In genomic region chr9:81522721-81523551, GRCh38 we compare ENCODE assay signal across 9 cellular contexts.
DNase-seq lines count a peak whose midpoint lies in the region; ATAC-seq and TF ChIP-seq lines count a peak whose summit lies in the region.
"Had no signal": no experiment of that assay in that cellular context is flagged by ENCODE, and none has a peak within 500 bp of the region (broad histone marks: within the 10 kb centered on the region; RNA-seq: fewer than 3 reads in every experiment).

No MANE protein-coding gene starts in this region.

- no peak overlapping the region for H2BK15ac ChIP-seq in IMR-90 (ENCODE audit: low read depth, low read length)

- H4K20me1 ChIP-seq in IMR-90 (ENCODE audit: insufficient read depth, low read length) = no peaks in the 10 kb centered on the region

- no peak overlapping the region for H2AK9ac ChIP-seq in IMR-90 (replicated peaks; ENCODE audit: low read depth, low read length, poor library complexity)

- H2AK5ac ChIP-seq in IMR-90 (ENCODE audit: low read depth, low read length) = no peak overlapping the region

- H3K27me3 ChIP-seq in IMR-90 (ENCODE audit: control insufficient read depth, insufficient read depth, low read length) (no peaks in the 10 kb centered on the region), ovary (no peaks in the 10 kb centered on the region)

- no peak overlapping the region for H3K56ac ChIP-seq in IMR-90 (ENCODE audit: extremely low read depth, insufficient read depth, low read length)

- H4K91ac ChIP-seq in IMR-90 (ENCODE audit: insufficient read depth, low read depth, low read length) = no peak overlapping the region

- CTCF ChIA-PET in IMR-90 (lab: Yijun Ruan, JAX) = interaction anchor here (0.6 to 1.5 kb wide), 7 partner anchors 11 to 1925 kb away, joined by 3 to 7 read pairs (median 3); no protein-coding TSS in a partner anchor

- peak; percentile 66 for ATAC-seq in IMR-90 (ENCODE audit: low read depth)
- no peak for ATAC-seq in HG03135 (IDR thresholded peaks at IDR 0.05; ENCODE audit: unreplicated experiment)
- no peak for ATAC-seq in GM19328 (IDR thresholded peaks at IDR 0.05; ENCODE audit: unreplicated experiment)

- H2AFZ ChIP-seq in IMR-90 (replicated peaks; ENCODE audit: low read length, poor library complexity) = no peak overlapping the region

- dilution Hi-C loops in IMR-90 (cut with HindIII; ENCODE audit: low sequenced_read_pairs, unreplicated experiment) = no loop called here

- H3K9me3 ChIP-seq in IMR-90 (ENCODE audit: control insufficient read depth, insufficient read depth, low read length) = no peaks in the 10 kb centered on the region
- H3K9me3 ChIP-seq in ovary = no peaks in the 10 kb centered on the region
- H3K9me3 ChIP-seq: Caco-2 had no signal

- H3K4me1 ChIP-seq in IMR-90 (ENCODE audit: control insufficient read depth, insufficient read depth, low read length) (peaks cover 2% of the 10 kb centered on the region; the same call in 1 of the 2 replicates), ovary (ENCODE audit: insufficient read depth) (no peaks in the 10 kb centered on the region)
- H3K4me1 ChIP-seq: Caco-2 had no signal

- no peak overlapping the region for H3K27ac ChIP-seq in IMR-90 (ENCODE audit: insufficient read depth, low read length)
- H3K27ac ChIP-seq in ovary = no peak overlapping the region

- H3K4me3 ChIP-seq in IMR-90 (ENCODE audit: insufficient read depth, low read depth, low read length) (no peak overlapping the region), fibroblast of villous mesenchyme (ENCODE audit: low read depth, low read length) (no peak overlapping the region), ovary (no peak overlapping the region)

- intact Hi-C loops in IMR-90 (cut with micrococcal nuclease) (loop anchor here (1.0 to 10.0 kb wide), 3 partner anchors 163 to 1082 kb away; no protein-coding TSS in a partner anchor), ovary (cut with DNase I) (loop anchor here in 2 of 4 donors (5.0 to 10.0 kb wide), 2 partner anchors 164 to 322 kb away; partner anchors contain the start of gene TLE1 (in 2 of the 2))

- 0 out of 2 replicates have a peak, but pooled peaks cover 3% of the 10 kb centered on the region for H3K9me1 ChIP-seq in IMR-90 (ENCODE audit: insufficient read depth, low read length)

- H4K5ac ChIP-seq in IMR-90 (ENCODE audit: low read depth, low read length) = no peak overlapping the region

- no peak overlapping the region for H3K4ac ChIP-seq in IMR-90 (ENCODE audit: low read depth, low read length)

- TF ChIP-seq POLR2A in IMR-90 (IDR thresholded peaks at IDR 0.05; ENCODE audit: low read depth, low read length) (no peak), ovary (IDR thresholded peaks at IDR 0.05) (no peak)

- no CpG with 5 or more reads among the region's 8 CpGs for WGBS in IMR-90 (ENCODE audit: extremely low coverage in 2 of 2, insufficient read length in 1 of 2), 2 experiments
- WGBS in ovary, 3 donors = 46 to 52% (median 52%) methylated on average over 8 of the region's 8 CpGs

- no peaks in the 10 kb centered on the region for H3K36me3 ChIP-seq in IMR-90 (ENCODE audit: control insufficient read depth, insufficient read depth, low read length)
- H3K36me3 ChIP-seq in ovary = no peaks in the 10 kb centered on the region

- H2BK5ac ChIP-seq in IMR-90 (ENCODE audit: low read depth, low read length, poor library complexity, severe bottlenecking) = no peak overlapping the region

- POLR2A ChIA-PET in IMR-90 (lab: Charles Lee; ENCODE audit: unreplicated experiment) = no interaction called here

- no peaks in the 10 kb centered on the region for H3K79me1 ChIP-seq in IMR-90 (ENCODE audit: low read depth in 1 of 2, low read length in 2 of 2)

- H3K18ac ChIP-seq in IMR-90 (ENCODE audit: low read depth, low read length) = no peak overlapping the region

- peak overlapping the region; percentile 16; the same call in 1 of the 2 replicates for H2BK120ac ChIP-seq in IMR-90 (ENCODE audit: low read depth, low read length)

- no peak overlapping the region for H3K9ac ChIP-seq in IMR-90 (ENCODE audit: low read depth, low read length)

- TF ChIP-seq EP300 in ovary (IDR thresholded peaks at IDR 0.05) = no peak

- no peak overlapping the region for H3K23ac ChIP-seq in IMR-90 (ENCODE audit: low read depth, low read length)

- H3K14ac ChIP-seq in IMR-90 (replicated peaks; ENCODE audit: low read depth, low read length) = no peak overlapping the region

- TF ChIP-seq RAD21 in IMR-90 (IDR thresholded peaks at IDR 0.05; ENCODE audit: low read length) = peak; percentile 70

- no peak overlapping the region for H2BK20ac ChIP-seq in IMR-90 (ENCODE audit: low read depth, low read length)

- TF ChIP-seq CTCF in IMR-90 (conservative IDR thresholded peaks at IDR 0.05; ENCODE audit: low read depth, low read length) (peak; percentile 57), fibroblast of villous mesenchyme (IDR thresholded peaks at IDR 0.05; ENCODE audit: insufficient read depth, low read depth, low read length) (peak; percentile 76), ovary (IDR thresholded peaks at IDR 0.05) (peak in 2 of 3 donors; percentile 48 to 52)

- 0 out of 4 replicates have a peak overlapping the region, but pooled peaks of 1 of the 2 experiments have one; percentile 2 for H4K8ac ChIP-seq in IMR-90 (ENCODE audit: low read depth in 2 of 2, low read length in 2 of 2)

- peak; percentile 84 for DNase-seq in NCI-H510A treated with DMSO at 0.1 percent for 48 hours (lab: John Stamatoyannopoulos, UW)
- DNase-seq in NCI-H510A (lab: John Stamatoyannopoulos, UW) = no peak
- peak; percentile 66 for DNase-seq in IMR-90
- peak; percentile 22 for DNase-seq in RPMI8226
- DNase-seq in fibroblast of villous mesenchyme (ENCODE audit: low read depth) = peak; percentile 79
- no peak for DNase-seq in ovary

- in situ Hi-C loops in IMR-90 (cut with MboI; ENCODE audit: low sequenced_read_pairs) = loop anchor here (25.0 kb wide), 1 partner anchor 1439 kb away; no protein-coding TSS in a partner anchor

- H3K4me2 ChIP-seq in IMR-90 (ENCODE audit: low read depth, low read length) = no peak overlapping the region

- no TSS peak for BruUV-seq in IMR-90 (replicated peaks; lab: Mats Ljungman, UMichigan)

TF ChIP-seq in IMR-90, 13 proteins besides CTCF, POLR2A, EP300 and RAD21:
- TF ChIP-seq, protein P1, sequence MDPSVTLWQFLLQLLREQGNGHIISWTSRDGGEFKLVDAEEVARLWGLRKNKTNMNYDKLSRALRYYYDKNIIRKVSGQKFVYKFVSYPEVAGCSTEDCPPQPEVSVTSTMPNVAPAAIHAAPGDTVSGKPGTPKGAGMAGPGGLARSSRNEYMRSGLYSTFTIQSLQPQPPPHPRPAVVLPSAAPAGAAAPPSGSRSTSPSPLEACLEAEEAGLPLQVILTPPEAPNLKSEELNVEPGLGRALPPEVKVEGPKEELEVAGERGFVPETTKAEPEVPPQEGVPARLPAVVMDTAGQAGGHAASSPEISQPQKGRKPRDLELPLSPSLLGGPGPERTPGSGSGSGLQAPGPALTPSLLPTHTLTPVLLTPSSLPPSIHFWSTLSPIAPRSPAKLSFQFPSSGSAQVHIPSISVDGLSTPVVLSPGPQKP (IDR thresholded peaks at IDR 0.05; ENCODE audit: borderline replicate concordance, low read depth, low read length) = no peak
- TF ChIP-seq SMC3 (IDR thresholded peaks at IDR 0.05; ENCODE audit: low read depth, low read length) = peak; percentile 69

Comparison
In these comparisons a context has a peak if more than half of its experiments do, and no peak if none do; other contexts are left out.
1. DNase-seq: peak in NCI-H510A treated with DMSO at 0.1 percent for 48 hours (single experiment), IMR-90 (single experiment), RPMI8226 (single experiment) and fibroblast of villous mesenchyme (single experiment); none in NCI-H510A (single experiment) and ovary (0 of 5).
2. Peak in every context shown above with its lines, with median percentiles within 50 percentile points of each other: CTCF ChIP-seq.